9 cellular contexts compared by ENCODE assay signal in the genomic region with DNA sequence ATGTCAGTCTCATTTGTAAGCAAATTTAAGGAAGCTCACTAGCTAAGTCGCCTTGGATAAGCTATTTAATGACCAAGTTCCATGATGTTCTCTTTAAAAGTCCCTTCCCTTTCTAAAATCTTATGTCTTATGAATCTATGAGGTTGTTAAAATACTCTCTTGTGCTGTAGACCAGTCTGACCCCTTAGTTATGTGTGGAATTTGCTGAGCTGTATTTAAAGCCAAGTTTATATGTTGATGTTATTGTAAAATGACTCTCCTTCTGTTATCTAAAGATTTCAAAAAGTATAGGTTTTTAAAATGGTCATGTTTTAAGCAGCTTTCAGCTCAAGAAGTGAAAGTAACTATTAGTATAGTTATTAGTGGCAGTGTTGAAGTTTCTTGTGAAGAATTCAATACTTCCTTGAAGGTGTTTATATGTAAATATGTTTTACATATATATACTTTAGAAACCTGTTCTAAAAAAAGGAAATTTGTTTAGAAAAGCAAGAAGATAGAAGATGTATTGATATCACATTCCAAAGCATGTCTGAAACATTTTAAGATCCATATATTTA.
DNase-seq lines count a peak whose midpoint lies in the region; ATAC-seq lines count a peak whose summit lies in the region.
"Had no signal": no experiment of that assay in that cellular context is flagged by ENCODE, and none has a peak within 500 bp of the region (broad histone marks: within the 10 kb centered on the region; RNA-seq: fewer than 3 reads in every experiment).

No MANE protein-coding gene starts in this region.

- no peaks in the 10 kb centered on the region for H3K9me3 Mint-ChIP-seq in T-helper 1 cell treated with Interleukin-12 subunit alpha and Interleukin-12 subunit beta and Interleukin-4 antibody, amounts not matched to agents 30 μg/mL and 1 μg/mL, for 36 hours
- H3K9me3 Mint-ChIP-seq in activated naive CD8-positive, alpha-beta T cell (ENCODE audit: low read depth) = no peaks in the 10 kb centered on the region

- peaks cover 40% of the 10 kb centered on the region for H3K4me1 Mint-ChIP-seq in T-helper 1 cell treated with Interleukin-12 subunit alpha and Interleukin-12 subunit beta and Interleukin-4 antibody, amounts not matched to agents 30 μg/mL and 1 μg/mL, for 36 hours (ENCODE audit: low read depth)
- peaks cover 68% of the 10 kb centered on the region for H3K4me1 Mint-ChIP-seq in activated naive CD8-positive, alpha-beta T cell (ENCODE audit: low read depth)

- H3K27me3 Mint-ChIP-seq in T-helper 1 cell treated with Interleukin-12 subunit alpha and Interleukin-12 subunit beta and Interleukin-4 antibody, amounts not matched to agents 30 μg/mL and 1 μg/mL, for 36 hours (ENCODE audit: low read depth) = no peaks in the 10 kb centered on the region
- no peaks in the 10 kb centered on the region for H3K27me3 Mint-ChIP-seq in activated naive CD8-positive, alpha-beta T cell

- H3K27ac Mint-ChIP-seq in T-helper 1 cell treated with Interleukin-12 subunit alpha and Interleukin-12 subunit beta and Interleukin-4 antibody, amounts not matched to agents 30 μg/mL and 1 μg/mL, for 36 hours = peak overlapping the region; percentile 49
- H3K27ac Mint-ChIP-seq in activated naive CD8-positive, alpha-beta T cell = peak overlapping the region; percentile 92

- DNase-seq in T-helper 1 cell (no peak), non-pigmented ciliary epithelial cell (ENCODE audit: low read depth) (peak; percentile 22), activated gamma-delta T cell treated with Interleukin-2 at 50 U/mL for 16 hours (no peak), NCI-H2196 (lab: John Stamatoyannopoulos, UW; ENCODE audit: unreplicated experiment) (no peak), D341Med (ENCODE audit: low spot score) (no peak)
- DNase-seq: SIG-M5 had no signal

- H3K36me3 Mint-ChIP-seq in T-helper 1 cell treated with Interleukin-12 subunit alpha and Interleukin-12 subunit beta and Interleukin-4 antibody, amounts not matched to agents 30 μg/mL and 1 μg/mL, for 36 hours (ENCODE audit: low read depth) = peaks cover 28% of the 10 kb centered on the region
- H3K36me3 Mint-ChIP-seq in activated naive CD8-positive, alpha-beta T cell = peaks cover 8% of the 10 kb centered on the region

- no peak overlapping the region for H3K4me3 Mint-ChIP-seq in T-helper 1 cell treated with Interleukin-12 subunit alpha and Interleukin-12 subunit beta and Interleukin-4 antibody, amounts not matched to agents 30 μg/mL and 1 μg/mL, for 36 hours
- H3K4me3 Mint-ChIP-seq in activated naive CD8-positive, alpha-beta T cell = peak overlapping the region; percentile 30

- ATAC-seq in HG02973 (IDR thresholded peaks at IDR 0.05; ENCODE audit: unreplicated experiment) = peak; percentile 41
